ENCODE assay signal across 27 cellular contexts in the genomic region with DNA sequence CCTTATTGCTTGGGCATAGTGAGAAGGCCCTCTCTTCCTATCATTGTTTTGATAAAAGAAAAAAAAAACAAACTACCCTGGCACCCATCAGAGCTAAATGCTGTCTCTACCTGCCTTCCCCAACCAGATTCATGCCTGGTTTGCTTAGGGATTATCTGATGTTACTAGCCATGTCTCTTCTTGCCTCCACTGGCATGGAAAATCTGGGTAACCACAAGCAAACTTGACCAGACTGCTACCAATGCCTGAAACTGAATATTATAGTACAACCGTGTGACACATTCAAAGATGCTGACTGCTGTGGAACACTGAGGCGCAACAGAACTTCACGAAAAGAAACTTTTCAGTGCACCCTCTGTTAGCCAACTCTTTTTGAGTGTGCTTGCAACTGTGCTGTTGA.
DNase-seq lines count a peak whose midpoint lies in the region; ATAC-seq, FAIRE-seq and TF ChIP-seq lines count a peak whose summit lies in the region.
"Had no signal": no experiment of that assay in that cellular context is flagged by ENCODE, and none has a peak within 500 bp of the region (broad histone marks: within the 10 kb centered on the region; RNA-seq: fewer than 3 reads in every experiment).

No MANE protein-coding gene starts in this region.

- SMC1A ChIA-PET in GM12878 (lab: Charles Lee; ENCODE audit: uncharacterized antibody, unreplicated experiment), result interaction anchor here (0.6 to 1.0 kb wide), 5 partner anchors 13 to 357 kb away, joined by 3 read pairs; no protein-coding TSS in a partner anchor

- dilution Hi-C loops in keratinocyte (cut with MboI; ENCODE audit: extremely low pct_ligation_motif_present, low sequenced_read_pairs), result no loop called here

- H3K9me1 ChIP-seq in keratinocyte (ENCODE audit: control insufficient read depth, extremely low read depth, insufficient read depth, low read length), result no peaks in the 10 kb centered on the region

- no peaks in the 10 kb centered on the region for H4K20me1 ChIP-seq in GM12878 (ENCODE audit: control insufficient read depth, insufficient read depth)
- H4K20me1 ChIP-seq in keratinocyte (ENCODE audit: control insufficient read depth, extremely low read depth, insufficient read depth, low read length), result no peaks in the 10 kb centered on the region

- TF ChIP-seq POLR2A in GM12878 (IDR thresholded peaks at IDR 0.05; ENCODE audit: low read depth, low read length), result no peak

- H3K4me3 ChIP-seq in SJCRH30, result no peak overlapping the region
- no peak overlapping the region for H3K4me3 ChIP-seq in GM12878
- no peak overlapping the region for H3K4me3 ChIP-seq in keratinocyte (ENCODE audit: control insufficient read depth in 2 of 3, extremely low read depth in 1 of 3, insufficient read depth in 2 of 3, low read depth in 1 of 3, low read length in 3 of 3)
- no peak overlapping the region for H3K4me3 ChIP-seq in parathyroid adenoma (ENCODE audit: low read depth, low read length)
- H3K4me3 ChIP-seq: SJSA1 had no signal

- H3K4me1 ChIP-seq in SJCRH30 (peaks cover 36% of the 10 kb centered on the region), GM12878 (ENCODE audit: control insufficient read depth, insufficient read depth, low read length) (no peaks in the 10 kb centered on the region), keratinocyte (ENCODE audit: control insufficient read depth, extremely low read depth, insufficient read depth, low read length) (peaks cover 17% of the 10 kb centered on the region), parathyroid adenoma (no peaks in the 10 kb centered on the region)

- peak; percentile 29 for ATAC-seq in GM12878

- H3K4me2 ChIP-seq in GM12878 (ENCODE audit: control insufficient read depth, insufficient read depth) (no peak overlapping the region), keratinocyte (ENCODE audit: control insufficient read depth, extremely low read depth, insufficient read depth, low read depth, low read length) (no peak overlapping the region), parathyroid adenoma (ENCODE audit: low read length) (peak overlapping the region; percentile 27)

- no peak for TF ChIP-seq RAD21 in GM12878 (IDR thresholded peaks at IDR 0.05; ENCODE audit: insufficient read depth, low read depth, low read length)

- CTCF ChIA-PET in GM12878 (lab: Yijun Ruan, JAX), result no interaction called here

- 50% methylated on average over 3 of the region's 3 CpGs for WGBS in GM12878 (ENCODE audit: insufficient coverage, insufficient replicate concordance, low lambda C conversion rate, missing lambda C conversion rate)

- H3K27ac ChIP-seq in SJCRH30 (peak overlapping the region; percentile 62), GM12878 (ENCODE audit: control insufficient read depth, insufficient read depth) (no peak overlapping the region), keratinocyte (ENCODE audit: control insufficient read depth, insufficient read depth, low read length) (no peak overlapping the region), parathyroid adenoma (no peak overlapping the region)
- H3K27ac ChIP-seq: HL-60, SJSA1 had no signal

- in situ Hi-C loops in GM12878 (cut with MboI), result no loop called here

- TF ChIP-seq CTCF in GM12878 (IDR thresholded peaks at IDR 0.05 in 2 of 3, conservative IDR thresholded peaks at IDR 0.05 in 1 of 3; ENCODE audit: control insufficient read depth in 2 of 3, extremely low read depth in 1 of 3, insufficient read depth in 1 of 3, low read depth in 3 of 3, low read length in 3 of 3) (no peak), keratinocyte (optimal IDR thresholded peaks at IDR 0.05 in 1 of 3, IDR thresholded peaks at IDR 0.05 in 1 of 3, conservative IDR thresholded peaks at IDR 0.05 in 1 of 3; ENCODE audit: extremely low read depth in 1 of 3, insufficient read depth in 2 of 3, low read length in 3 of 3) (no peak), parathyroid adenoma (IDR thresholded peaks at IDR 0.05) (no peak)

- H3K9ac ChIP-seq in GM12878 (ENCODE audit: control insufficient read depth, insufficient read depth, low read length) (no peak overlapping the region), keratinocyte (ENCODE audit: control insufficient read depth, extremely low read depth, insufficient read depth, low read length) (no peak overlapping the region), parathyroid adenoma (no peak overlapping the region)

- BruUV-seq in GM12878 (replicated peaks; lab: Mats Ljungman, UMichigan), result no TSS peak

- no peaks in the 10 kb centered on the region for H3K79me2 ChIP-seq in GM12878 (ENCODE audit: control insufficient read depth, insufficient read depth, low read length)
- no peaks in the 10 kb centered on the region for H3K79me2 ChIP-seq in keratinocyte (ENCODE audit: control insufficient read depth, insufficient read depth, low read length)
- H3K79me2 ChIP-seq in parathyroid adenoma, result peaks cover 2% of the 10 kb centered on the region

- H2AFZ ChIP-seq in GM12878 (ENCODE audit: control insufficient read depth, low read depth, low read length) (no peak overlapping the region), keratinocyte (ENCODE audit: control insufficient read depth, low read length) (no peak overlapping the region), parathyroid adenoma (no peak overlapping the region)

- no peak for FAIRE-seq in GM12878 (lab: Jason Lieb, UNC)
- FAIRE-seq in keratinocyte (lab: Jason Lieb, UNC), result peak; percentile 58
- FAIRE-seq: GM12891, H1, RCC 7860 had no signal

- no peaks in the 10 kb centered on the region for H3K27me3 ChIP-seq in SJCRH30
- no peaks in the 10 kb centered on the region for H3K27me3 ChIP-seq in GM12878 (replicated peaks in 1 of 2; ENCODE audit: control insufficient read depth in 2 of 2, insufficient read depth in 2 of 2, low read length in 1 of 2)
- no peaks in the 10 kb centered on the region for H3K27me3 ChIP-seq in keratinocyte (ENCODE audit: control insufficient read depth, extremely low read depth, insufficient read depth, low read length)
- no peaks in the 10 kb centered on the region for H3K27me3 ChIP-seq in parathyroid adenoma (ENCODE audit: control insufficient read depth, insufficient read depth, low read length)
- H3K27me3 ChIP-seq: SJSA1 had no signal

- H3K36me3 ChIP-seq in SJCRH30, result peaks cover 13% of the 10 kb centered on the region
- H3K36me3 ChIP-seq in GM12878 (ENCODE audit: control insufficient read depth in 2 of 2, insufficient read depth in 2 of 2, low read length in 1 of 2), result no peaks in the 10 kb centered on the region
- no peaks in the 10 kb centered on the region for H3K36me3 ChIP-seq in keratinocyte (ENCODE audit: control insufficient read depth in 2 of 2, extremely low read depth in 1 of 2, insufficient read depth in 2 of 2, low read length in 2 of 2)
- H3K36me3 ChIP-seq in parathyroid adenoma (ENCODE audit: control insufficient read depth, insufficient read depth, low read length), result no peaks in the 10 kb centered on the region

- no peaks in the 10 kb centered on the region for H3K9me3 ChIP-seq in SJCRH30 (replicated peaks)
- H3K9me3 ChIP-seq in GM12878 (replicated peaks; ENCODE audit: control insufficient read depth, insufficient read depth, low read length), result no peaks in the 10 kb centered on the region
- no peaks in the 10 kb centered on the region for H3K9me3 ChIP-seq in keratinocyte (ENCODE audit: control insufficient read depth, low read depth, low read length)
- no peaks in the 10 kb centered on the region for H3K9me3 ChIP-seq in parathyroid adenoma (ENCODE audit: control insufficient read depth, low read length)
- H3K9me3 ChIP-seq: SJSA1 had no signal

- RAD21 ChIA-PET in GM12878 (lab: Charles Lee; ENCODE audit: unreplicated experiment), result no interaction called here

- POLR2A ChIA-PET in GM12878 (lab: Charles Lee), result no interaction called here

- intact Hi-C loops in GM12878 (cut with micrococcal nuclease; ENCODE audit: unreplicated experiment), result no loop called here

- no peak for TF ChIP-seq EP300 in GM12878 (IDR thresholded peaks at IDR 0.05; ENCODE audit: borderline replicate concordance in 1 of 2, control insufficient read depth in 1 of 2, low read depth in 2 of 2, low read length in 2 of 2)

- DNase-seq in SJCRH30 (peak in 1 of 2 experiments; percentile 46), GM12878 (ENCODE audit: low read depth, low spot score) (no peak), keratinocyte (ENCODE audit: low read depth, low spot score) (no peak), NCI-H1048 (lab: John Stamatoyannopoulos, UW) (no peak), COR-L47 (lab: John Stamatoyannopoulos, UW) (no peak), hippocampal formation (lab: John Stamatoyannopoulos, UW) (no peak)
- no peak for DNase-seq in activated naive CD4-positive, alpha-beta T cell treated with anti-CD3 and anti-CD28 coated beads, Interleukin-2, amount 50 U/mL, for 16 hours
- DNase-seq: C1 segment of cervical spinal cord; CD4-positive, alpha-beta memory T cell; DMS 273 treated with DMSO at 0.1 percent for 48 hours; DMS79; EL; GDM1; HCEC 1CT; Karpas-422; NCI-H1105; NCI-H1436 treated with DMSO at 0.1 percent for 48 hours; NCI-H187 treated with DMSO at 0.1 percent for 48 hours; NCI-H2171 treated with DMSO at 0.1 percent for 48 hours; NCI-H345; NCI-H510A treated with DMSO at 0.1 percent for 48 hours had no signal

TF ChIP-seq in GM12878, 131 proteins besides CTCF, POLR2A, EP300 and RAD21 (continues in another document):
- TF ChIP-seq CEBPZ (IDR thresholded peaks at IDR 0.05; ENCODE audit: low read depth, low read length), result no peak
- no peak for TF ChIP-seq RFX5 (IDR thresholded peaks at IDR 0.05; ENCODE audit: low read depth, low read length)
- TF ChIP-seq KLF5 (IDR thresholded peaks at IDR 0.05; ENCODE audit: partially characterized antibody), result no peak
